Comparison of ENCODE assay signal across 11 cellular contexts in genomic region chr3:125602752-125603649, GRCh38. TPM values are rescaled to one million over a fixed set of nuclear protein-coding genes. Genes with fewer than 3 reads are reported as not detected.
A peak's percentile ranks its signal among the peaks of the same experiment; 100 is the strongest.
DNase-seq lines count a peak whose midpoint lies in the region; ATAC-seq and TF ChIP-seq lines count a peak whose summit lies in the region.
"Had no signal": no experiment of that assay in that cellular context is flagged by ENCODE, and none has a peak within 500 bp of the region (broad histone marks: within the 10 kb centered on the region; RNA-seq: fewer than 3 reads in every experiment).

No MANE protein-coding gene starts in this region.

- H3K9ac ChIP-seq in neural progenitor cell = no peak overlapping the region

- no peaks in the 10 kb centered on the region for H3K27me3 ChIP-seq in ectodermal cell (ENCODE audit: control insufficient read depth, insufficient read depth, low read length, poor library complexity, severe bottlenecking)
- H3K27me3 ChIP-seq in neural progenitor cell = no peaks in the 10 kb centered on the region
- H3K27me3 ChIP-seq: Peyer's patch had no signal

- peak overlapping the region; percentile 83 for H2AFZ ChIP-seq in neural progenitor cell (replicated peaks)

- peak overlapping the region; percentile 72 for H3K4me3 Mint-ChIP-seq in neural progenitor cell

- 69 to 74% methylated on average over 9 to 10 of the region's 10 CpGs for WGBS in ectodermal cell, 2 experiments

- peaks cover 26% of the 10 kb centered on the region for H3F3A ChIP-seq in neural progenitor cell (ENCODE audit: low read depth)

- no peaks in the 10 kb centered on the region for H4K20me1 ChIP-seq in neural progenitor cell (ENCODE audit: low read depth)

- peaks cover 4% of the 10 kb centered on the region for H3K9me3 Mint-ChIP-seq in neural progenitor cell

- peak overlapping the region; percentile 63 for H3K4me2 ChIP-seq in neural progenitor cell

- peaks cover 45% of the 10 kb centered on the region for H3K4me1 Mint-ChIP-seq in neural progenitor cell

- peak; percentile 71 for DNase-seq in COLO829 (ENCODE audit: low spot score)
- DNase-seq in NCI-H2227 treated with DMSO at 0.1 percent for 48 hours (lab: John Stamatoyannopoulos, UW) = peak; percentile 51
- DNase-seq in neural progenitor cell (ENCODE audit: low spot score) = peak; percentile 33
- no peak for DNase-seq in activated gamma-delta T cell treated with Interleukin-2 at 50 U/mL for 16 hours
- no peak for DNase-seq in NCI-H345 treated with DMSO at 0.1 percent for 48 hours (lab: John Stamatoyannopoulos, UW; ENCODE audit: unreplicated experiment)
- DNase-seq: activated effector memory CD4-positive, alpha-beta T cell treated with Interleukin-2 at 50 U/mL for 16 hours; Peyer's patch had no signal

- H3K27ac ChIP-seq in ectodermal cell (ENCODE audit: insufficient read depth, low read depth, low read length, poor library complexity, severe bottlenecking) (peak overlapping the region; percentile 88), neural progenitor cell (peak overlapping the region; percentile 71)
- H3K27ac ChIP-seq: Peyer's patch had no signal

- H3K36me3 ChIP-seq in ectodermal cell (ENCODE audit: control insufficient read depth, insufficient read depth, low read length) (no peaks in the 10 kb centered on the region), neural progenitor cell (no peaks in the 10 kb centered on the region)
- H3K36me3 ChIP-seq: Peyer's patch had no signal

- H3K36me3 Mint-ChIP-seq in neural progenitor cell = peaks cover 6% of the 10 kb centered on the region

- H3K27me3 Mint-ChIP-seq in neural progenitor cell (ENCODE audit: insufficient read depth, low read depth) = peaks cover 16% of the 10 kb centered on the region

- ATAC-seq in HG03196 (IDR thresholded peaks at IDR 0.05; ENCODE audit: unreplicated experiment) (no peak), HG03432 (IDR thresholded peaks at IDR 0.05; ENCODE audit: unreplicated experiment) (no peak)

- H3K4me3 ChIP-seq in ectodermal cell (ENCODE audit: insufficient read depth, low read depth, low read length) = no peak overlapping the region
- peak overlapping the region; percentile 0 for H3K4me3 ChIP-seq in neural progenitor cell
- H3K4me3 ChIP-seq: lung, Peyer's patch had no signal

- no peaks in the 10 kb centered on the region for H3K9me3 ChIP-seq in ectodermal cell (ENCODE audit: control insufficient read depth, low read length)
- H3K9me3 ChIP-seq in neural progenitor cell (ENCODE audit: low read depth) = no peaks in the 10 kb centered on the region
- H3K9me3 ChIP-seq: Peyer's patch had no signal

- peak; percentile 12 for TF ChIP-seq CTCF in neural progenitor cell (IDR thresholded peaks at IDR 0.05)

- H3K27ac Mint-ChIP-seq in neural progenitor cell = peak overlapping the region; percentile 97

- no peaks in the 10 kb centered on the region for H3K79me2 ChIP-seq in neural progenitor cell (ENCODE audit: low read depth)

- peaks cover 31% of the 10 kb centered on the region for H3K4me1 ChIP-seq in ectodermal cell (ENCODE audit: control insufficient read depth, insufficient read depth, low read length)
- H3K4me1 ChIP-seq in neural progenitor cell = peaks cover 32% of the 10 kb centered on the region
- H3K4me1 ChIP-seq: Peyer's patch had no signal

RNA-seq across cellular contexts. Expression of gene OSBPL11, which starts 7.7 kb away (rescaled TPM):
- 27.3 TPM for polyA plus RNA-seq in ectodermal cell (2013, experiment 1 of 4)
- 27.1 TPM for polyA plus RNA-seq in ectodermal cell (2013, experiment 2 of 4)
- 22.3 TPM for polyA plus RNA-seq in ectodermal cell (2013, experiment 3 of 4)
- 23.4 TPM for polyA plus RNA-seq in ectodermal cell (2013, experiment 4 of 4)
- 17.5 and 21.8 TPM in 2 replicates for total RNA-seq in neural progenitor cell (ENCODE audit: low replicate concordance)

Comparison
In these comparisons a context has a peak if more than half of its experiments do, and no peak if none do; other contexts are left out.
1. DNase-seq: peak in COLO829 (single experiment), NCI-H2227 treated with DMSO at 0.1 percent for 48 hours (single experiment) and neural progenitor cell (single experiment); none in activated gamma-delta T cell treated with Interleukin-2 at 50 U/mL for 16 hours (single experiment) and NCI-H345 treated with DMSO at 0.1 percent for 48 hours (single experiment).